Comparison of ENCODE assay signal across 24 cellular contexts in genomic region chr20:21052686-21053001, GRCh38. TPM values are rescaled to one million over a fixed set of nuclear protein-coding genes. Genes with fewer than 3 reads are reported as not detected.
"Had no signal": no experiment of that assay in that cellular context is flagged by ENCODE, and none has a peak within 500 bp of the region (broad histone marks: within the 10 kb centered on the region; RNA-seq: fewer than 3 reads in every experiment).

No MANE protein-coding gene starts in this region.

- H3K36me3 ChIP-seq: brain microvascular endothelial cell had no signal

- FAIRE-seq: astrocyte had no signal

- H3K27ac ChIP-seq: brain microvascular endothelial cell had no signal

- H3K4me3 Mint-ChIP-seq: activated B cell treated with CpG ODN at 0.5 μM for 24 hours; activated CD4-positive, alpha-beta memory T cell treated with anti-CD3 and anti-CD28 coated beads, Interleukin-2, amount 10 ng/mL, durations not matched to agents 7 days and 5 days; activated CD4-positive, alpha-beta T cell treated with anti-CD3 and anti-CD28 coated beads, Interleukin-2, amount 10 ng/mL, durations not matched to agents 7 days and 5 days; activated naive CD4-positive, alpha-beta T cell treated with anti-CD3 and anti-CD28 coated beads for 36 hours; activated naive CD8-positive, alpha-beta T cell; activated T-helper 17 cell treated with anti-CD3 and anti-CD28 coated beads, Interleukin-2, amount 50 U/mL, for 72 hours had no signal

- DNase-seq: activated B cell treated with CpG ODN at 0.5 μM for 24 hours; activated CD4-positive, alpha-beta memory T cell treated with anti-CD3 and anti-CD28 coated beads, Interleukin-2, amount 10 ng/mL, durations not matched to agents 7 days and 5 days; activated CD4-positive, alpha-beta T cell treated with anti-CD3 and anti-CD28 coated beads for 1 hour; activated CD4-positive, alpha-beta T cell treated with anti-CD3 and anti-CD28 coated beads, Interleukin-2, amount 10 ng/mL, durations not matched to agents 7 days and 5 days; activated gamma-delta T cell; activated naive CD4-positive, alpha-beta T cell treated with anti-CD3 and anti-CD28 coated beads for 36 hours; activated T-cell treated with anti-CD3 and anti-CD28 coated beads for 4 hours; activated T-cell treated with anti-CD3 and anti-CD28 coated beads, Interleukin-2, amount 50 U/mL, for 48 hours; brain microvascular endothelial cell; KG1; NCI-H1930; NCI-H510A; T-helper 17 cell; T-helper 9 cell had no signal

- H3K27ac Mint-ChIP-seq: activated B cell treated with CpG ODN at 0.5 μM for 24 hours; activated CD4-positive, alpha-beta memory T cell treated with anti-CD3 and anti-CD28 coated beads, Interleukin-2, amount 10 ng/mL, durations not matched to agents 7 days and 5 days; activated CD4-positive, alpha-beta T cell treated with anti-CD3 and anti-CD28 coated beads, Interleukin-2, amount 10 ng/mL, durations not matched to agents 7 days and 5 days; activated naive CD4-positive, alpha-beta T cell treated with anti-CD3 and anti-CD28 coated beads for 36 hours; activated naive CD8-positive, alpha-beta T cell; activated T-helper 17 cell treated with anti-CD3 and anti-CD28 coated beads, Interleukin-2, amount 50 U/mL, for 72 hours; T-helper 17 cell had no signal

- H3K27me3 ChIP-seq: brain microvascular endothelial cell had no signal

- H3K36me3 Mint-ChIP-seq: activated naive CD8-positive, alpha-beta T cell had no signal

- H3K4me1 Mint-ChIP-seq: activated B cell treated with CpG ODN at 0.5 μM for 24 hours; activated CD4-positive, alpha-beta memory T cell treated with anti-CD3 and anti-CD28 coated beads, Interleukin-2, amount 10 ng/mL, durations not matched to agents 7 days and 5 days; activated CD4-positive, alpha-beta T cell treated with anti-CD3 and anti-CD28 coated beads, Interleukin-2, amount 10 ng/mL, durations not matched to agents 7 days and 5 days; activated T-helper 17 cell treated with anti-CD3 and anti-CD28 coated beads, Interleukin-2, amount 50 U/mL, for 72 hours; T-helper 17 cell had no signal

- H3K9me3 Mint-ChIP-seq: activated B cell treated with CpG ODN at 0.5 μM for 24 hours; activated CD4-positive, alpha-beta memory T cell treated with anti-CD3 and anti-CD28 coated beads, Interleukin-2, amount 10 ng/mL, durations not matched to agents 7 days and 5 days; activated CD4-positive, alpha-beta T cell treated with anti-CD3 and anti-CD28 coated beads, Interleukin-2, amount 10 ng/mL, durations not matched to agents 7 days and 5 days; activated naive CD4-positive, alpha-beta T cell treated with anti-CD3 and anti-CD28 coated beads for 36 hours; activated T-helper 17 cell treated with anti-CD3 and anti-CD28 coated beads, Interleukin-2, amount 50 U/mL, for 72 hours had no signal

RNA-seq across cellular contexts. Expression of gene LINC00237, which starts 53.5 kb away (rescaled TPM):
- total RNA-seq: activated B cell treated with CpG ODN at 0.5 μM for 24 hours; activated CD4-positive, alpha-beta memory T cell treated with anti-CD3 and anti-CD28 coated beads, Interleukin-2, amount 10 ng/mL, durations not matched to agents 7 days and 5 days; activated CD4-positive, alpha-beta T cell treated with anti-CD3 and anti-CD28 coated beads, Interleukin-2, amount 10 ng/mL, durations not matched to agents 7 days and 5 days; activated CD8-positive, alpha-beta memory T cell treated with anti-CD3 and anti-CD28 coated beads for 36 hours; activated naive CD4-positive, alpha-beta T cell treated with anti-CD3 and anti-CD28 coated beads for 36 hours; activated T-helper 17 cell treated with anti-CD3 and anti-CD28 coated beads, Interleukin-2, amount 50 U/mL, for 72 hours; astrocyte; cardiac septum; MCF 10A; OCI-LY7; Right ventricle myocardium inferior; RPMI7951; SK-MEL-5; T-helper 17 cell had no signal
